In the genomic region with DNA sequence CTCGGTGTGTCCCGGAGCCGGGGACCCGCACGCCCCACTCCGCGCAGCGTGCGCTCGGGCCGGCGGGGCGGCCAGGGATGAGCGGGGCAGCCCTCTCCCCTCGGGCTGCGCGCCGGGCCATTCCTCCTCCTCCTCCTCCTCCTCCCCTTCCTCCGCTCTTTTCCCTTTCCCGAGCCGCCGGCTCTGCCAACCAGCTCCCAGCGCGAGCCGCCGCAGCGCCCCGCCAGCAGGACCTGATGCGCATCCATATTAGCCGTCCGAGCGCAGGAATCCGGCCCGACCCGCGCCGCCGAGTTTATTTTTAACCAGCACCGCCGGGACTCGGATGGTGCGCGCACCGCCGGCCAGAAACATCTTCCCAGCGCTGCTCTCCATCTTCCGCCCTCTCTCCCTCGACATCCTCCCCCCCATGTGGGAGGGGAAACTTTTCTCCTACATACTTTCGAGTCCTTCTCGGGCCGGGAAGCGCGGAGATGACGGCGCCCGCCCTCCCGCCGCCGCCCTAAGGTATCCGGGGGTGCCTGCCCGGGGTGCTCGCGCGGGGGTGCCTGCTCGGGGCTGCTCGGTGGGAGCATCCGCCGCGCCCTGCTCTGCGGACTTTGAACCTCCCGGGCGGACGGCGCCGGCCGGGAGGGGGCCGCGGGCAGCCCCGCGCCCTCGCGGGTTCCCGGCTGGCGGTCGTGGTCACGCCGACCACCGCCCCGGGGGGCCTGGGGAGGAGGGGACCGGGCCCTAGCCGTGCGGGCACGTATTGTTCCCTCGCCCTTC, we compare ENCODE assay signal across 8 cellular contexts. TPM values are rescaled to one million over a fixed set of nuclear protein-coding genes. Genes with fewer than 3 reads are reported as not detected.
A peak's percentile ranks its signal among the peaks of the same experiment; 100 is the strongest.
DNase-seq lines count a peak whose midpoint lies in the region; FAIRE-seq and TF ChIP-seq lines count a peak whose summit lies in the region.

No MANE protein-coding gene starts in this region.

- peak in 1 of 2 experiments; percentile 0; a peak in 2 of 4 replicates for TF ChIP-seq RAD21 in H1 (IDR thresholded peaks at IDR 0.05 in 1 of 2, conservative IDR thresholded peaks at IDR 0.05 in 1 of 2; ENCODE audit: low read depth in 2 of 2, low read length in 2 of 2)

- H4K20me1 ChIP-seq in KMS-11 (ENCODE audit: insufficient read depth) (0 out of 2 replicates have a peak, but pooled peaks cover 5% of the 10 kb centered on the region), H1 (replicated peaks in 1 of 2; ENCODE audit: control insufficient read depth in 1 of 2, insufficient read depth in 2 of 2, low read length in 2 of 2) (peaks cover 15 to 19% of the 10 kb centered on the region in 2 experiments)

- H3K79me2 ChIP-seq in KMS-11 (ENCODE audit: insufficient read depth, low read depth) (peaks cover 44% of the 10 kb centered on the region), H1 (ENCODE audit: control insufficient read depth in 1 of 2, insufficient read depth in 2 of 2, low read length in 2 of 2) (peaks cover 5 to 40% of the 10 kb centered on the region in 2 experiments; a peak in 3 of 4 replicates), mesendoderm (ENCODE audit: control insufficient read depth, insufficient read depth, low read length) (peaks cover 25% of the 10 kb centered on the region)

- no peak for TF ChIP-seq CTCF in KMS-11 (conservative IDR thresholded peaks at IDR 0.05; ENCODE audit: low read depth, low read length)
- TF ChIP-seq CTCF in H1 (IDR thresholded peaks at IDR 0.05; ENCODE audit: control extremely low read depth in 1 of 3, insufficient read depth in 1 of 3, low read depth in 1 of 3, low read length in 3 of 3) = no peak

- peak overlapping the region; percentile 99 for H4K91ac ChIP-seq in H1 (replicated peaks; ENCODE audit: insufficient read length, low read length)

- POLR2A ChIA-PET in H1 (lab: Charles Lee; ENCODE audit: partially characterized antibody) = interaction anchor here (0.7 to 2.7 kb wide), 11 partner anchors 10 to 383 kb away, joined by 3 to 11 read pairs (median 3); no protein-coding TSS in a partner anchor

- H3K9ac ChIP-seq in KMS-11 (peak overlapping the region; percentile 68), H1 (replicated peaks in 1 of 4; ENCODE audit: extremely low read depth in 1 of 4, low read depth in 3 of 4, low read length in 3 of 4) (peak overlapping the region; percentile 2 to 80 (median 76); a peak in 6 of 7 replicates), mesendoderm (ENCODE audit: low read length) (peak overlapping the region; percentile 96)

- no peak overlapping the region for H2BK120ac ChIP-seq in H1 (replicated peaks; ENCODE audit: low read depth, low read length)
- H2BK120ac ChIP-seq in mesendoderm (ENCODE audit: low read depth, low read length) = peak overlapping the region; percentile 88

- H4K8ac ChIP-seq in H1 (ENCODE audit: extremely low read depth, insufficient read depth, low read length) = peak overlapping the region; percentile 91
- H4K8ac ChIP-seq in mesendoderm (ENCODE audit: low read depth, low read length) = peak overlapping the region; percentile 87

- H2AFZ ChIP-seq in KMS-11 (ENCODE audit: low read depth) (peak overlapping the region; percentile 95), H1 (ENCODE audit: low read length) (peak overlapping the region; percentile 56; the same call in 1 of the 2 replicates)

- H2BK5ac ChIP-seq in H1 (ENCODE audit: low read depth, low read length) (peak overlapping the region; percentile 88; the same call in 1 of the 2 replicates), mesendoderm (ENCODE audit: low read length) (no peak overlapping the region)

- H2BK15ac ChIP-seq in H1 (ENCODE audit: low read length) (0 out of 2 replicates have a peak overlapping the region, but pooled peaks have one; percentile 95), mesendoderm (replicated peaks; ENCODE audit: low read depth) (peak overlapping the region; percentile 86)

- no peaks in the 10 kb centered on the region for H3K36me3 ChIP-seq in KMS-11 (ENCODE audit: insufficient read depth)
- no peaks in the 10 kb centered on the region for H3K36me3 ChIP-seq in H1 (ENCODE audit: control insufficient read depth in 2 of 4, insufficient read depth in 4 of 4, low read length in 3 of 4)
- no peaks in the 10 kb centered on the region for H3K36me3 ChIP-seq in mesendoderm (ENCODE audit: control insufficient read depth, insufficient read depth, low read length)

- DNase-seq in NCI-H2196 (lab: John Stamatoyannopoulos, UW; ENCODE audit: unreplicated experiment) (peak; percentile 21), NCI-H2196 treated with DMSO at 0.1 percent for 48 hours (lab: John Stamatoyannopoulos, UW; ENCODE audit: unreplicated experiment) (no peak), H1 (ENCODE audit: low read depth in 1 of 2, low spot score in 2 of 2) (peak in 1 of 2 experiments; percentile 68), mesendoderm (peak; percentile 75), cerebellar cortex (ENCODE audit: low spot score) (no peak)
- DNase-seq in activated CD4-positive, alpha-beta T cell treated with anti-CD3 and anti-CD28 coated beads, Interleukin-2, amount 50 U/mL, for 24 hours (ENCODE audit: low read depth in 1 of 2, low spot score in 1 of 2) = peak; percentile 19 to 34
- peak; percentile 21 to 62 (median 44) for DNase-seq in stimulated activated naive CD4-positive, alpha-beta T cell (lab: John Stamatoyannopoulos, UW)

- no peak overlapping the region for H4K5ac ChIP-seq in H1 (ENCODE audit: insufficient read length, low read depth, low read length)
- no peak overlapping the region for H4K5ac ChIP-seq in mesendoderm (ENCODE audit: low read length)

- H3K4me2 ChIP-seq in KMS-11 (peak overlapping the region; percentile 46), H1 (ENCODE audit: insufficient read depth in 1 of 2, low read depth in 2 of 2, low read length in 2 of 2) (peak overlapping the region; percentile 73 to 96), mesendoderm (ENCODE audit: low read length) (peak overlapping the region; percentile 63)

- no peak overlapping the region for H3K56ac ChIP-seq in H1 (replicated peaks; ENCODE audit: insufficient read length, low read depth, low read length)
- H3K56ac ChIP-seq in mesendoderm (ENCODE audit: low read length) = peak overlapping the region; percentile 99

- H2BK12ac ChIP-seq in H1 (ENCODE audit: low read depth, low read length) = no peak overlapping the region; the same call in 1 of the 2 replicates

- peaks cover 7% of the 10 kb centered on the region; the same call in 1 of the 2 replicates for H3K23me2 ChIP-seq in H1 (ENCODE audit: low read depth, low read length)

- H2AK5ac ChIP-seq in H1 (ENCODE audit: low read depth, low read length) (no peak overlapping the region), mesendoderm (ENCODE audit: low read length) (no peak overlapping the region)

- H3K4me3 ChIP-seq in KMS-11 (IDR thresholded peaks at IDR 0.05; ENCODE audit: insufficient read depth, low read depth, low read length) (no peak overlapping the region), H1 (ENCODE audit: extremely low read depth in 1 of 4, insufficient read depth in 2 of 4, low read depth in 3 of 4, low read length in 4 of 4) (peak overlapping the region; percentile 88 to 100 (median 96)), mesendoderm (ENCODE audit: low read length) (peak overlapping the region; percentile 79)

- FAIRE-seq in H1 (lab: Jason Lieb, UNC) = no peak

- TF ChIP-seq POLR2A in H1 (IDR thresholded peaks at IDR 0.05; ENCODE audit: control extremely low read depth in 1 of 2, low read depth in 2 of 2, low read length in 2 of 2) = no peak

- H3K4me1 ChIP-seq in KMS-11 (ENCODE audit: low read depth, poor library complexity, severe bottlenecking) = peaks cover 37% of the 10 kb centered on the region
- H3K4me1 ChIP-seq in H1 (replicated peaks in 1 of 4; ENCODE audit: control insufficient read depth in 3 of 4, insufficient read depth in 4 of 4, low read length in 3 of 4) = peaks cover 7 to 18% (median 9%) of the 10 kb centered on the region in 4 experiments
- H3K4me1 ChIP-seq in mesendoderm (ENCODE audit: control insufficient read depth, low read depth, low read length) = peaks cover 11% of the 10 kb centered on the region

- 0% methylated on average over 13 of the region's 94 CpGs; no CpG with 5 or more reads in 1 of the 2 experiments for WGBS in H1 (ENCODE audit: extremely low coverage in 1 of 2, insufficient coverage in 1 of 2, insufficient read length in 1 of 2, insufficient replicate concordance in 2 of 2, low coverage in 1 of 2, low lambda C conversion rate in 2 of 2, missing lambda C conversion rate in 1 of 2), 2 experiments
- no CpG with 5 or more reads among the region's 94 CpGs for WGBS in mesendoderm (ENCODE audit: extremely low coverage, insufficient coverage, low lambda C conversion rate)

- H3K27ac ChIP-seq in KMS-11 = peak overlapping the region; percentile 74
- H3K27ac ChIP-seq in H1 (ENCODE audit: low read depth, low read length) = no peak overlapping the region
- H3K27ac ChIP-seq in mesendoderm (ENCODE audit: low read depth, low read length) = peak overlapping the region; percentile 68

- H3K18ac ChIP-seq in H1 (ENCODE audit: extremely low read depth, low read length) = peak overlapping the region; percentile 95
- H3K18ac ChIP-seq in mesendoderm (ENCODE audit: low read length) = peak overlapping the region; percentile 92

- H3K79me1 ChIP-seq in H1 (ENCODE audit: low read depth, low read length) (peaks cover 3% of the 10 kb centered on the region; the same call in 1 of the 2 replicates), mesendoderm (ENCODE audit: low read length) (peaks cover 9% of the 10 kb centered on the region)

- no peak for TF ChIP-seq EP300 in H1 (IDR thresholded peaks at IDR 0.05; ENCODE audit: borderline replicate concordance in 1 of 2, low read depth in 2 of 2, low read length in 2 of 2)

- H3K9me3 ChIP-seq in H1 (ENCODE audit: insufficient read depth in 2 of 2, low read depth in 1 of 2, low read length in 1 of 2) = no peaks in the 10 kb centered on the region

- H3K23ac ChIP-seq in H1 (ENCODE audit: insufficient read length) (no peak overlapping the region), mesendoderm (ENCODE audit: low read length) (peak overlapping the region; percentile 80)

- H3K4ac ChIP-seq in H1 (replicated peaks; ENCODE audit: insufficient read length, low read depth, low read length) = peak overlapping the region; percentile 93
- peak overlapping the region; percentile 93 for H3K4ac ChIP-seq in mesendoderm (ENCODE audit: low read depth, low read length)

- H2BK20ac ChIP-seq in H1 (ENCODE audit: low read length) = no peak overlapping the region

- no peak overlapping the region for H3K14ac ChIP-seq in H1 (ENCODE audit: insufficient read length)

- H3K27me3 ChIP-seq in KMS-11 (ENCODE audit: insufficient read depth, low read depth) (no peaks in the 10 kb centered on the region), H1 (replicated peaks in 1 of 4; ENCODE audit: control insufficient read depth in 3 of 4, extremely low read depth in 1 of 4, insufficient read depth in 3 of 4, low read length in 3 of 4) (peaks cover 0 to 27% (median 12%) of the 10 kb centered on the region in 4 experiments; a peak in 6 of 7 replicates), mesendoderm (ENCODE audit: insufficient read depth, low read length, poor library complexity) (no peaks in the 10 kb centered on the region)

- CTCF ChIA-PET in H1 (lab: Charles Lee; ENCODE audit: partially characterized antibody) = interaction anchor here (0.9 kb wide), 1 partner anchor 60 kb away, joined by 3 read pairs; no protein-coding TSS in a partner anchor

RNA-seq across cellular contexts. Expression of a gene that starts 0.6 kb away (rescaled TPM):
- total RNA-seq in H1 (2021; fragmentation: NEBNext Ultra II Directional; extraction: Animal tissue kit (Norgen Biotek cat#: 25700)) = 30.9 and 34.7 TPM in 2 replicates
- polyA plus RNA-seq in H1 (2011; rRNA removed) = 3.9 and 5.6 TPM in 2 replicates
- polyA plus RNA-seq in H1 (2011; cell fraction: cytosol; rRNA removed) = 3.5 TPM
- polyA plus RNA-seq in H1 (2011; cell fraction: nucleus; rRNA removed) = 13.6 TPM
- polyA plus RNA-seq in H1 (2012, experiment 1 of 2) = 11.3 to 15.9 TPM (median 12.9 TPM) in 4 replicates
- 5.0 TPM for polyA plus RNA-seq in H1 (2012, experiment 2 of 2)
- 10.9 TPM for polyA plus RNA-seq in H1 (2013, experiment 1 of 2)
- polyA plus RNA-seq in H1 (2013, experiment 2 of 2) = 10.1 TPM
- 19.3 and 22.7 TPM in 2 replicates for polyA minus RNA-seq in H1 (2011; rRNA and poly(A)+ RNA removed)
- 17.1 TPM for polyA minus RNA-seq in H1 (2011; cell fraction: cytosol; rRNA and poly(A)+ RNA removed)
- polyA minus RNA-seq in H1 (2011; cell fraction: nucleus; rRNA and poly(A)+ RNA removed) = 21.1 TPM
- polyA plus RNA-seq in mesendoderm (2013, experiment 1 of 2) = 12.6 TPM
- polyA plus RNA-seq in mesendoderm (2013, experiment 2 of 2) = 12.0 TPM

Comparison
In these comparisons a context has a peak if more than half of its experiments do, and no peak if none do; other contexts are left out.
1. DNase-seq: peak in NCI-H2196 (single experiment), activated CD4-positive, alpha-beta T cell treated with anti-CD3 and anti-CD28 coated beads, Interleukin-2, amount 50 U/mL, for 24 hours (2 of 2), mesendoderm (single experiment) and stimulated activated naive CD4-positive, alpha-beta T cell (6 of 6); none in NCI-H2196 treated with DMSO at 0.1 percent for 48 hours (single experiment) and cerebellar cortex (single experiment).
2. Peak in every context shown above with its lines, with median percentiles within 50 percentile points of each other: H3K4me2 ChIP-seq and H3K9ac ChIP-seq.